1 cellular context compared by ENCODE assay signal in genomic region chr20:5156670-5157448, GRCh38.
TF ChIP-seq lines count a peak whose summit lies in the region.

No MANE protein-coding gene starts in this region.

TF ChIP-seq in A549, 52 proteins besides CTCF, POLR2A, EP300 and RAD21:
- no peak for TF ChIP-seq TP53 (CRISPR knock-in tag; IDR thresholded peaks at IDR 0.05)
- no peak for TF ChIP-seq JUN (IDR thresholded peaks at IDR 0.05)
- no peak for TF ChIP-seq RFX5 (IDR thresholded peaks at IDR 0.05)
- no peak for TF ChIP-seq KDM1A (IDR thresholded peaks at IDR 0.05; ENCODE audit: low read depth)
- no peak for TF ChIP-seq EHF (CRISPR knock-in tag; IDR thresholded peaks at IDR 0.05)
- TF ChIP-seq ESRRA (IDR thresholded peaks at IDR 0.05; ENCODE audit: borderline replicate concordance, low read length): no peak
- TF ChIP-seq ATOH8 (CRISPR knock-in tag; IDR thresholded peaks at IDR 0.05; ENCODE audit: low read depth): no peak
- TF ChIP-seq HOXB5 (CRISPR knock-in tag; IDR thresholded peaks at IDR 0.05): no peak
- TF ChIP-seq ZNF302 (CRISPR knock-in tag; IDR thresholded peaks at IDR 0.05): no peak
- no peak for TF ChIP-seq HEYL (CRISPR knock-in tag; IDR thresholded peaks at IDR 0.05)
- no peak for TF ChIP-seq HDAC2 (IDR thresholded peaks at IDR 0.05)
- no peak for TF ChIP-seq MYC (IDR thresholded peaks at IDR 0.05; ENCODE audit: borderline replicate concordance, low read length)
- no peak for TF ChIP-seq HOXA7 (CRISPR knock-in tag; IDR thresholded peaks at IDR 0.05)
- no peak for TF ChIP-seq NFE2L2 (conservative IDR thresholded peaks at IDR 0.05; ENCODE audit: low read length)
- no peak for TF ChIP-seq SMC3 (IDR thresholded peaks at IDR 0.05)
- TF ChIP-seq ZFP36 (IDR thresholded peaks at IDR 0.05; ENCODE audit: borderline replicate concordance, partially characterized antibody): no peak
